In the genomic region with DNA sequence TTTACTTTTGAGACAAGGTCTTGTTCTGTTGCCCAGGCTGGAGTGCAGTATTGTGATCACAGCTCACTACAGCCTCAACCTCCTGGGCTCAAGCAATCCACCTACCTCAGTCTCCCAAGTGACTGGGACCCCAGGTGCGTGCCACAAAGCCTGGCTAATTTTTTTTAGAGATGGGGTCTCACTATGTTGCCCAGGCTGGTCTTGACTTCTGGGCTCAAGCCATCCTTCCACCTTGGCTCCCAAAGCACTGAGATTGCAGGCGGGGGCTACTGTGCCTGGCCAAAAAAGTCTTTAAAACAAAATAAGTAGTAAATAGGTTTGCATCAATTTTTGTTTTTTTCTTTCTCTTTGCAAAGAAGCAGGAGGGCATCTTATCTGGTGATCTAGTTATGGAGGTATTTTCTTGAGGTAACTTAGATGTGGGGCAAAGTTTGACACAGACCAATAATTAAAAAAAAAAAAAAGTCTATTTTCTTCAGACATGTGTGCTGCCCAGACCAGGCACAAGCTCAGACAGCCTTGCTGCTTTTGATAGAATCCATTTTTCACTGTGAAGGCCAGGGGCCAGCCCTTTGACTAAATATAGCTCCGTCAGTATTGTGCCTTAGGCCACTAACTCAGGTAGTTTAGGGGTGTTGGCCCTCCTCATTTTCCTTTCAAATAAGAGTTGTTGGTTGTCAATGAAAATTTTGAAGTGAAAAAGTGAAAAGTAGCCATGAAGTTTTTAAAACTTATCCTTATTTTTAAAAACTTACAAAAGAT, we compare ENCODE assay signal across 9 cellular contexts. TPM values are rescaled to one million over a fixed set of nuclear protein-coding genes. Genes with fewer than 3 reads are reported as not detected.
DNase-seq lines count a peak whose midpoint lies in the region; ATAC-seq and TF ChIP-seq lines count a peak whose summit lies in the region.
"Had no signal": no experiment of that assay in that cellular context is flagged by ENCODE, and none has a peak within 500 bp of the region (broad histone marks: within the 10 kb centered on the region; RNA-seq: fewer than 3 reads in every experiment).

No MANE protein-coding gene starts in this region.

- peaks cover 62% of the 10 kb centered on the region for H3K4me1 Mint-ChIP-seq in activated CD8-positive, alpha-beta memory T cell treated with anti-CD3 and anti-CD28 coated beads, Interleukin-2, amount 10 ng/mL, durations not matched to agents 7 days and 5 days

- peak overlapping the region; percentile 81 for H3K27ac Mint-ChIP-seq in activated CD8-positive, alpha-beta memory T cell treated with anti-CD3 and anti-CD28 coated beads, Interleukin-2, amount 10 ng/mL, durations not matched to agents 7 days and 5 days

- peak overlapping the region; percentile 65 for H2AK5ac ChIP-seq in mesenchymal stem cell (ENCODE audit: low read length, severe bottlenecking)

- H2AFZ ChIP-seq in mesenchymal stem cell (ENCODE audit: low read depth, low read length) = no peak overlapping the region

- H3K27me3 ChIP-seq in body of pancreas = no peaks in the 10 kb centered on the region
- no peaks in the 10 kb centered on the region for H3K27me3 ChIP-seq in mesenchymal stem cell (ENCODE audit: control insufficient read depth in 1 of 2, insufficient read depth in 1 of 2, low read length in 2 of 2)
- H3K27me3 ChIP-seq in transverse colon = no peaks in the 10 kb centered on the region

- no peak for TF ChIP-seq CTCF in body of pancreas (IDR thresholded peaks at IDR 0.05)
- no peak for TF ChIP-seq CTCF in transverse colon (IDR thresholded peaks at IDR 0.05)

- H2BK120ac ChIP-seq in mesenchymal stem cell (ENCODE audit: low read depth, low read length) = no peak overlapping the region

- CTCF ChIA-PET in activated CD8-positive, alpha-beta memory T cell treated with anti-CD3 and anti-CD28 coated beads, Interleukin-2, amount 10 ng/mL, durations not matched to agents 7 days and 5 days (lab: Charles Lee) = interaction anchor here (1.0 to 8.8 kb wide), 5 partner anchors 12 to 40 kb away, joined by 3 to 49 read pairs (median 4); a partner anchor contains a TSS

- TF ChIP-seq EP300 in transverse colon (IDR thresholded peaks at IDR 0.05; ENCODE audit: low read depth) = no peak

- peak overlapping the region; percentile 68 for H3K4me2 ChIP-seq in mesenchymal stem cell (ENCODE audit: low read length, poor library complexity, severe bottlenecking)

- H3K27me3 Mint-ChIP-seq in activated CD8-positive, alpha-beta memory T cell treated with anti-CD3 and anti-CD28 coated beads, Interleukin-2, amount 10 ng/mL, durations not matched to agents 7 days and 5 days = no peaks in the 10 kb centered on the region

- no peak overlapping the region for H2BK5ac ChIP-seq in mesenchymal stem cell (ENCODE audit: low read depth, low read length, poor library complexity, severe bottlenecking)

- no peak overlapping the region for H4K91ac ChIP-seq in mesenchymal stem cell (ENCODE audit: low read length)

- H3K18ac ChIP-seq in mesenchymal stem cell (ENCODE audit: low read depth in 1 of 2, low read length in 2 of 2) = peak overlapping the region in 1 of 2 experiments; percentile 51

- H3K9me3 ChIP-seq in body of pancreas (no peaks in the 10 kb centered on the region), mesenchymal stem cell (ENCODE audit: control insufficient read depth, low read length) (no peaks in the 10 kb centered on the region), transverse colon (no peaks in the 10 kb centered on the region)

- H3K9me3 Mint-ChIP-seq in activated CD8-positive, alpha-beta memory T cell treated with anti-CD3 and anti-CD28 coated beads, Interleukin-2, amount 10 ng/mL, durations not matched to agents 7 days and 5 days (ENCODE audit: low read depth) = no peaks in the 10 kb centered on the region

- H3K9ac ChIP-seq in mesenchymal stem cell (ENCODE audit: low read length) = peak overlapping the region; percentile 96

- H3K36me3 Mint-ChIP-seq in activated CD8-positive, alpha-beta memory T cell treated with anti-CD3 and anti-CD28 coated beads, Interleukin-2, amount 10 ng/mL, durations not matched to agents 7 days and 5 days = peaks cover 53% of the 10 kb centered on the region

- no peaks in the 10 kb centered on the region for H3K79me1 ChIP-seq in mesenchymal stem cell (replicated peaks; ENCODE audit: low read length, poor library complexity, severe bottlenecking)

- H2BK15ac ChIP-seq in mesenchymal stem cell (ENCODE audit: low read depth, poor library complexity, severe bottlenecking) = no peak overlapping the region

- no peak overlapping the region for H3K23ac ChIP-seq in mesenchymal stem cell (ENCODE audit: low read length in 2 of 2)

- no peak overlapping the region for H4K8ac ChIP-seq in mesenchymal stem cell (ENCODE audit: low read length)

- WGBS in body of pancreas, 2 donors = 61 to 62% methylated on average over 3 of the region's 3 CpGs
- WGBS in mesenchymal stem cell = 87% methylated on average over 3 of the region's 3 CpGs
- WGBS in transverse colon (ENCODE audit: low coverage in 1 of 2), 2 donors = 65% methylated on average over 3 of the region's 3 CpGs

- H3K4me3 Mint-ChIP-seq in activated CD8-positive, alpha-beta memory T cell treated with anti-CD3 and anti-CD28 coated beads, Interleukin-2, amount 10 ng/mL, durations not matched to agents 7 days and 5 days = peak overlapping the region; percentile 97

- in situ Hi-C loops in transverse colon (cut with MboI; ENCODE audit: low pct_ligation_motif_present in 1 of 4, low pct_unique_long_range_greater_than_20kb in 1 of 4, low sequenced_read_pairs in 3 of 4) = no loop called here

- H3K36me3 ChIP-seq in body of pancreas (replicated peaks in 1 of 2; ENCODE audit: insufficient read depth in 1 of 2, low read depth in 2 of 2) (no peaks in the 10 kb centered on the region), mesenchymal stem cell (ENCODE audit: control insufficient read depth in 1 of 2, insufficient read depth in 2 of 2, low read depth in 1 of 2, low read length in 2 of 2) (peaks cover 0 to 33% of the 10 kb centered on the region in 2 experiments), transverse colon (no peaks in the 10 kb centered on the region)

- H3K4me3 ChIP-seq in body of pancreas = no peak overlapping the region
- H3K4me3 ChIP-seq in mesenchymal stem cell (ENCODE audit: insufficient read depth in 1 of 2, low read depth in 1 of 2, low read length in 2 of 2) = peak overlapping the region in 1 of 2 experiments; percentile 94
- H3K4me3 ChIP-seq in transverse colon = peak overlapping the region; percentile 13 to 87 (median 85)

- H3K27ac ChIP-seq in body of pancreas = peak overlapping the region; percentile 59 to 96 (median 94)
- H3K27ac ChIP-seq in mesenchymal stem cell (ENCODE audit: low read length, poor library complexity, severe bottlenecking) = peak overlapping the region; percentile 90
- peak overlapping the region; percentile 94 to 97 (median 96) for H3K27ac ChIP-seq in transverse colon
- H3K27ac ChIP-seq: SK-N-MC had no signal

- no peak for TF ChIP-seq POLR2A in body of pancreas (IDR thresholded peaks at IDR 0.05)
- no peak for TF ChIP-seq POLR2A in transverse colon (IDR thresholded peaks at IDR 0.05)

- peak overlapping the region in 1 of 2 experiments; percentile 6 for H2BK12ac ChIP-seq in mesenchymal stem cell (ENCODE audit: low read length in 2 of 2)

- H3K4me1 ChIP-seq in body of pancreas (peaks cover 85% of the 10 kb centered on the region), mesenchymal stem cell (ENCODE audit: control insufficient read depth, insufficient read depth, low read depth, low read length) (peaks cover 21% of the 10 kb centered on the region), transverse colon (peaks cover 57 to 83% (median 67%) of the 10 kb centered on the region in 4 donors)

- intact Hi-C loops in body of pancreas (cut with DNase I) = no loop called here
- intact Hi-C loops in transverse colon (cut with DNase I; ENCODE audit: low total_unique reads) = no loop called here

- no peak for DNase-seq in activated CD8-positive, alpha-beta memory T cell treated with anti-CD3 and anti-CD28 coated beads, Interleukin-2, amount 10 ng/mL, durations not matched to agents 7 days and 5 days
- DNase-seq in activated CD8-positive, alpha-beta memory T cell treated with anti-CD3 and anti-CD28 coated beads, Interleukin-2, amount 50 U/mL, for 4 hours = no peak
- DNase-seq in body of pancreas (no peak), mesenchymal stem cell (no peak), transverse colon (no peak), LoVo (ENCODE audit: low spot score) (no peak), DMS79 (lab: John Stamatoyannopoulos, UW) (no peak), NCI-H1694 (lab: John Stamatoyannopoulos, UW) (no peak)

- no peak overlapping the region for H3K14ac ChIP-seq in mesenchymal stem cell (ENCODE audit: low read length in 2 of 2)

- H3K4ac ChIP-seq in mesenchymal stem cell (ENCODE audit: low read depth in 1 of 2, low read length in 2 of 2) = no peak overlapping the region

- ATAC-seq in activated CD8-positive, alpha-beta memory T cell treated with anti-CD3 and anti-CD28 coated beads, Interleukin-2, amount 10 ng/mL, durations not matched to agents 7 days and 5 days = no peak
- no peak for ATAC-seq in body of pancreas

RNA-seq across cellular contexts. Expression of a gene that starts 2.5 kb away (rescaled TPM):
- 100 to 1,000 TPM; 132 to 203 TPM for total RNA-seq in activated CD8-positive, alpha-beta memory T cell treated with anti-CD3 and anti-CD28 coated beads, Interleukin-2, amount 10 ng/mL, durations not matched to agents 7 days and 5 days
- total RNA-seq in body of pancreas (10 to 100 TPM; 34.6 to 73.9 TPM), transverse colon (100 to 1,000 TPM in 2 of 4 donors, 10 to 100 TPM in 2; 22.7 to 130 (median 68.0) TPM)
- 119 TPM for polyA plus RNA-seq in mesenchymal stem cell (2013, experiment 1 of 2)
- 122 TPM for polyA plus RNA-seq in mesenchymal stem cell (2013, experiment 2 of 2)

RNA-seq across cellular contexts. Expression of a gene that starts 7.0 kb away (rescaled TPM):
- total RNA-seq in activated CD8-positive, alpha-beta memory T cell treated with anti-CD3 and anti-CD28 coated beads, Interleukin-2, amount 10 ng/mL, durations not matched to agents 7 days and 5 days = 100 to 1,000 TPM; 104 to 133 TPM
- total RNA-seq in body of pancreas (10 to 100 TPM; 23.3 to 47.5 TPM), transverse colon (10 to 100 TPM; 30.6 to 86.0 (median 47.2) TPM)
- polyA plus RNA-seq in mesenchymal stem cell (2013, experiment 1 of 2) = 37.9 TPM
- polyA plus RNA-seq in mesenchymal stem cell (2013, experiment 2 of 2) = 37.7 TPM

RNA-seq across cellular contexts. Expression of a gene that starts 35.1 kb away (rescaled TPM):
- 10 to 100 TPM; 47.5 to 49.5 TPM for total RNA-seq in activated CD8-positive, alpha-beta memory T cell treated with anti-CD3 and anti-CD28 coated beads, Interleukin-2, amount 10 ng/mL, durations not matched to agents 7 days and 5 days
- 10 to 100 TPM; 16.8 to 17.1 TPM for total RNA-seq in body of pancreas
- polyA plus RNA-seq in mesenchymal stem cell (2013, experiment 1 of 2) = 26.6 TPM
- polyA plus RNA-seq in mesenchymal stem cell (2013, experiment 2 of 2) = 27.0 TPM
- 10 to 100 TPM; 15.5 to 53.2 (median 39.9) TPM for total RNA-seq in transverse colon

RNA-seq across cellular contexts. Expression of a gene that starts 35.2 kb away (rescaled TPM):
- total RNA-seq in activated CD8-positive, alpha-beta memory T cell treated with anti-CD3 and anti-CD28 coated beads, Interleukin-2, amount 10 ng/mL, durations not matched to agents 7 days and 5 days = not detected
- total RNA-seq in body of pancreas (under 1 TPM in 1 of 2 donors, not detected in 1; 0.33 TPM), transverse colon (under 1 TPM in 1 of 4 donors, not detected in 3; 0.27 TPM)
- 0.32 TPM for polyA plus RNA-seq in mesenchymal stem cell (2013, experiment 1 of 2)
- polyA plus RNA-seq in mesenchymal stem cell (2013, experiment 2 of 2) = 0.41 TPM

Comparison
In these comparisons a context has a peak if more than half of its experiments do, and no peak if none do; other contexts are left out.
1. H3K4me3 ChIP-seq: peak in transverse colon (4 of 4); none in body of pancreas (0 of 2).
2. Peak in every context shown above with its lines, with median percentiles within 50 percentile points of each other: H3K27ac ChIP-seq.